In genomic region chr15:69222002-69222474, GRCh38 we compare ENCODE assay signal across 1 cellular context.
TF ChIP-seq lines count a peak whose summit lies in the region.

No MANE protein-coding gene starts in this region.

TF ChIP-seq in HepG2, 621 proteins besides CTCF, POLR2A, EP300 and RAD21 (continued from another document and continues in another):
- no peak for TF ChIP-seq ZNF704 (CRISPR knock-in tag; IDR thresholded peaks at IDR 0.05; ENCODE audit: borderline replicate concordance)
- no peak for TF ChIP-seq ZNF275 (CRISPR knock-in tag; IDR thresholded peaks at IDR 0.05; ENCODE audit: borderline replicate concordance)
- TF ChIP-seq ZNF362 (CRISPR knock-in tag; IDR thresholded peaks at IDR 0.05; ENCODE audit: borderline replicate concordance): 0 out of 2 replicates have a peak, but pooled peaks have one; percentile 41
- no peak for TF ChIP-seq FOXO4 (CRISPR knock-in tag; conservative IDR thresholded peaks at IDR 0.05)
- TF ChIP-seq HES4 (CRISPR knock-in tag; IDR thresholded peaks at IDR 0.05; ENCODE audit: borderline replicate concordance): no peak
- TF ChIP-seq DRAP1 (CRISPR knock-in tag; IDR thresholded peaks at IDR 0.05): peak; percentile 24; the same call in 1 of the 2 replicates
- TF ChIP-seq ZNF343 (CRISPR knock-in tag; IDR thresholded peaks at IDR 0.05): no peak
- peak; percentile 75; the same call in 1 of the 2 replicates for TF ChIP-seq SNAPC2 (CRISPR knock-in tag; IDR thresholded peaks at IDR 0.05)
- TF ChIP-seq HNF4A (CRISPR knock-in tag; IDR thresholded peaks at IDR 0.05): peak; percentile 84
- TF ChIP-seq MTA3 (CRISPR knock-in tag; IDR thresholded peaks at IDR 0.05): no peak
- TF ChIP-seq ZFP91 (CRISPR knock-in tag; IDR thresholded peaks at IDR 0.05; ENCODE audit: borderline replicate concordance): peak; percentile 98
- TF ChIP-seq ZNF256 (CRISPR knock-in tag; conservative IDR thresholded peaks at IDR 0.05): no peak
- no peak for TF ChIP-seq ZNF20 (CRISPR knock-in tag; IDR thresholded peaks at IDR 0.05)
- TF ChIP-seq ZNF569 (CRISPR knock-in tag; IDR thresholded peaks at IDR 0.05; ENCODE audit: borderline replicate concordance): no peak
- TF ChIP-seq TBL1XR1 (IDR thresholded peaks at IDR 0.05; ENCODE audit: borderline replicate concordance, low read length, partially characterized antibody): no peak
- TF ChIP-seq ZNF646 (CRISPR knock-in tag; IDR thresholded peaks at IDR 0.05): no peak
- no peak for TF ChIP-seq ZBTB10 (CRISPR knock-in tag; IDR thresholded peaks at IDR 0.05; ENCODE audit: borderline replicate concordance)
- TF ChIP-seq MNT (IDR thresholded peaks at IDR 0.05): no peak
- no peak for TF ChIP-seq KLF15 (CRISPR knock-in tag; IDR thresholded peaks at IDR 0.05; ENCODE audit: borderline replicate concordance)
- TF ChIP-seq ZBTB7B (CRISPR knock-in tag; IDR thresholded peaks at IDR 0.05): no peak
- TF ChIP-seq ZKSCAN8 (CRISPR knock-in tag; IDR thresholded peaks at IDR 0.05; ENCODE audit: borderline replicate concordance): no peak
- no peak for TF ChIP-seq ZNF550 (CRISPR knock-in tag; IDR thresholded peaks at IDR 0.05; ENCODE audit: borderline replicate concordance)
- peak; percentile 92 for TF ChIP-seq ZNF687 (CRISPR knock-in tag; IDR thresholded peaks at IDR 0.05)
- TF ChIP-seq TARDBP (CRISPR knock-in tag; IDR thresholded peaks at IDR 0.05): peak; percentile 22; the same call in 1 of the 2 replicates
- no peak for TF ChIP-seq ZNF792 (CRISPR knock-in tag; IDR thresholded peaks at IDR 0.05)
- TF ChIP-seq ZNF44 (CRISPR knock-in tag; IDR thresholded peaks at IDR 0.05): no peak
- 0 out of 2 replicates have a peak, but pooled peaks have one; percentile 32 for TF ChIP-seq ZSCAN9 (CRISPR knock-in tag; IDR thresholded peaks at IDR 0.05; ENCODE audit: borderline replicate concordance)
- TF ChIP-seq SIX4 (CRISPR knock-in tag; IDR thresholded peaks at IDR 0.05): no peak
- TF ChIP-seq ZKSCAN1 (IDR thresholded peaks at IDR 0.05; ENCODE audit: low read length): no peak
- TF ChIP-seq MZF1 (CRISPR knock-in tag; IDR thresholded peaks at IDR 0.05; ENCODE audit: borderline replicate concordance): no peak
- TF ChIP-seq NAIF1 (CRISPR knock-in tag; IDR thresholded peaks at IDR 0.05; ENCODE audit: borderline replicate concordance): no peak
- TF ChIP-seq PTBP1 (IDR thresholded peaks at IDR 0.05; ENCODE audit: low read depth, low read length, poor library complexity, severe bottlenecking): no peak
- no peak for TF ChIP-seq ZNF329 (CRISPR knock-in tag; IDR thresholded peaks at IDR 0.05; ENCODE audit: low read depth)
- no peak for TF ChIP-seq ZSCAN31 (CRISPR knock-in tag; IDR thresholded peaks at IDR 0.05; ENCODE audit: low read depth)
- 0 out of 2 replicates have a peak, but pooled peaks have one; percentile 68 for TF ChIP-seq ZMAT3 (CRISPR knock-in tag; conservative IDR thresholded peaks at IDR 0.05)
- no peak for TF ChIP-seq FOXJ3 (CRISPR knock-in tag; IDR thresholded peaks at IDR 0.05; ENCODE audit: borderline replicate concordance)
